1 cellular context compared by ENCODE assay signal in the genomic region with DNA sequence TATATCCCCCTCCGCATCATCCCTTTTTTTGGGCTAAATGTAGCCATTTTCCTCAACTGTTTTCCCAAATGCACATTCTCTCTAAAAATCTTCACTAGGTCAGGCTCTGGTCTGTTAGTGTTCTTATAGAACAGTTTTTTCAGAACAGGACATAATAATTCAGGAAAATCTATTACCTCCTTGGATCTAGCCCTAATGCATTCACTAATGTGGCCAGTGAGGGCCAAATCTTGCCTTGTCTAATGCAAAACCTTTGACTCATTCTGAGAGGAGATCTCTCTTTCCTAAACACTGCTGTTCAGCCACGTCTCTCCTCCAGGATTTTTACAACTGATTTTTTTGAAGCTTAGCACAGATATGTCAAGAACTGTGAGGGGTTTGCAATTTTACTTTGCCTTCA.
TF ChIP-seq lines count a peak whose summit lies in the region.

No MANE protein-coding gene starts in this region.

TF ChIP-seq in K562, 482 proteins besides CTCF, POLR2A, EP300 and RAD21 (continued from another document):
- TF ChIP-seq, protein P1, sequence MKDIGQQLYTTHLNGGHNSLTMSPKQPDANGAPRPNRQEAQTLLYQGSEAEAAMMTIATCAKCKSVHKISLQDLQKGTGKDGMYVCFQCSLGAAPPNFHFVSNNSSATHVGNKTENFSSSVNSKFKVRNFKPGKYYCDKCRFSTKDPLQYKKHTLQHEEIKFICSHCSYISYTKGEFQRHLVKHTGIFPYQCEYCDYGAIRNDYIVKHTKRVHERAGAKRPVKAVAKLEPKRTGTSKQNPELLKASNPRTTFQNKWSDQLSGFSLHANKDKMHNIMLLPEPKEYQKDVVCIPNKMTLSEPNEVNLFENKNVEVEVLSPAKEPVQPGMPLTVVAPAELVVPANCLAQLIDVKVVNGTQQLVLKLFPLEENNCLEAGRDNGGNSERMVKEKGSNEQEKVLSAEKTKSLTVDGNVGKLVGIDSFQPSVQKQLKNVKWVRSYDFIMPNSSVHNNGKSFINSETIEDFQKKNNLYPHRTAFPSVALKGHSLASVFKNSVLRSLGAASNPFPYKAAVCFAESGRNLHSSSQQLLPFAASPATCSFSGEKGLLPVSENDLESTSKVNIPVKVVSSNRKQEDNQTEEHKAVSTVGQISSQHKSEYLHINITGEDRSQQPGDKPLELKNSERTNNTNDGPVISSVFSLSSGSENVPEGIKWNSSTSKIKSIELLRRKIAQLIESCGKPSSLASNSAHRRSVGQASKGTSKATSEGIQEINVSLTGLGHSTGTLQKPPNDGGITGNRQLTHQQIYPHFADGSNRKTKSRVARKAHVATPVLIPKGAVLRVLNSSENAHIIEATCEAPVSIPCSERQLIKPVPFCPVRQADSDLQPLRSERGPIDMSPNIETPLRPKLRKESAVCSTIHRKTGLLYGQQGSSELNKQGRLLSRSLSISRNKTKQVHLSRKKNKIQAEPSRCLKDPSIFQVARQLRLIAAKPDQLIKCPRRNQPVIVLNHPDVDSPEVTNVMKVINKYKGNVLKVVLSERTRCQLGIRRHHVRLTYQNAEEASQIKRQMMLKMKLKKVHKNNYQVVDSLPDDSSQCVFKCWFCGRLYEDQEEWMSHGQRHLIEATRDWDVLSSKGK (CRISPR knock-in tag; IDR thresholded peaks at IDR 0.05), result no peak
- TF ChIP-seq RBM25 (IDR thresholded peaks at IDR 0.05; ENCODE audit: low read depth, low read length, severe bottlenecking), result peak; percentile 29
- TF ChIP-seq, protein P2, sequence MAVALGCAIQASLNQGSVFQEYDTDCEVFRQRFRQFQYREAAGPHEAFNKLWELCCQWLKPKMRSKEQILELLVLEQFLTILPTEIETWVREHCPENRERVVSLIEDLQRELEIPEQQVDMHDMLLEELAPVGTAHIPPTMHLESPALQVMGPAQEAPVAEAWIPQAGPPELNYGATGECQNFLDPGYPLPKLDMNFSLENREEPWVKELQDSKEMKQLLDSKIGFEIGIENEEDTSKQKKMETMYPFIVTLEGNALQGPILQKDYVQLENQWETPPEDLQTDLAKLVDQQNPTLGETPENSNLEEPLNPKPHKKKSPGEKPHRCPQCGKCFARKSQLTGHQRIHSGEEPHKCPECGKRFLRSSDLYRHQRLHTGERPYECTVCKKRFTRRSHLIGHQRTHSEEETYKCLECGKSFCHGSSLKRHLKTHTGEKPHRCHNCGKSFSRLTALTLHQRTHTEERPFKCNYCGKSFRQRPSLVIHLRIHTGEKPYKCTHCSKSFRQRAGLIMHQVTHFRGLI (CRISPR knock-in tag; IDR thresholded peaks at IDR 0.05), result no peak
